ENCODE assay signal across 10 cellular contexts in genomic region chr5:150058480-150059126, GRCh38. TPM values are rescaled to one million over a fixed set of nuclear protein-coding genes. Genes with fewer than 3 reads are reported as not detected.
A peak's percentile ranks its signal among the peaks of the same experiment; 100 is the strongest.
DNase-seq lines count a peak whose midpoint lies in the region; ATAC-seq and TF ChIP-seq lines count a peak whose summit lies in the region.
"Had no signal": no experiment of that assay in that cellular context is flagged by ENCODE, and none has a peak within 500 bp of the region (broad histone marks: within the 10 kb centered on the region; RNA-seq: fewer than 3 reads in every experiment).

No MANE protein-coding gene starts in this region.

- CTCF ChIA-PET in A673 (lab: Charles Lee), result no interaction called here
- CTCF ChIA-PET in GM10248 (lab: Yijun Ruan, JAX), result interaction anchor here (1.5 to 4.1 kb wide), 2 partner anchors 10 to 16 kb away, joined by 7 to 16 read pairs; no protein-coding TSS in a partner anchor

- peaks cover 15% of the 10 kb centered on the region for H3K36me3 ChIP-seq in A673 (ENCODE audit: insufficient read depth, low read length, poor library complexity, severe bottlenecking)

- no peaks in the 10 kb centered on the region for H3K9me3 Mint-ChIP-seq in activated T-helper 17 cell treated with anti-CD3 and anti-CD28 coated beads, Interleukin-2, amount 50 U/mL, for 72 hours

- no peak overlapping the region for H3K27ac ChIP-seq in A673 (ENCODE audit: low read depth, low read length, poor library complexity, severe bottlenecking)

- DNase-seq in A673 (ENCODE audit: low spot score) (peak; percentile 30), HPDE6-E6E7 (ENCODE audit: extremely low spot score) (peak; percentile 54), kidney glomerular epithelial cell (lab: John Stamatoyannopoulos, UW) (peak; percentile 58), GM10248 (ENCODE audit: extremely low spot score) (no peak), omental fat pad (ENCODE audit: low spot score) (no peak), NCI-H187 treated with DMSO at 0.1 percent for 48 hours (lab: John Stamatoyannopoulos, UW) (no peak)
- DNase-seq: DMS 273 treated with DMSO at 0.1 percent for 48 hours had no signal

- TF ChIP-seq CTCF in A673 (conservative IDR thresholded peaks at IDR 0.05; ENCODE audit: low read depth, low read length) (no peak), GM10248 (IDR thresholded peaks at IDR 0.05; ENCODE audit: control extremely low read depth, extremely low read depth, low read depth, missing control alignments) (no peak), omental fat pad (IDR thresholded peaks at IDR 0.05) (no peak)

- H3K27ac Mint-ChIP-seq in activated T-helper 17 cell treated with anti-CD3 and anti-CD28 coated beads, Interleukin-2, amount 50 U/mL, for 72 hours, result peak overlapping the region; percentile 32

- no peak overlapping the region for H3K4me3 ChIP-seq in A673 (ENCODE audit: low read depth, low read length, poor library complexity, severe bottlenecking)

- no peak overlapping the region for H3K4me3 Mint-ChIP-seq in activated T-helper 17 cell treated with anti-CD3 and anti-CD28 coated beads, Interleukin-2, amount 50 U/mL, for 72 hours

- H3K27me3 ChIP-seq in A673 (replicated peaks; ENCODE audit: insufficient read depth, low read depth, low read length, poor library complexity), result no peaks in the 10 kb centered on the region

- H3K9me3 ChIP-seq in A673 (ENCODE audit: low read depth, low read length, poor library complexity, severe bottlenecking), result no peaks in the 10 kb centered on the region

- no TSS peak for BruUV-seq in A673 (replicated peaks; lab: Mats Ljungman, UMichigan)

- no peaks in the 10 kb centered on the region for H3K4me1 Mint-ChIP-seq in activated T-helper 17 cell treated with anti-CD3 and anti-CD28 coated beads, Interleukin-2, amount 50 U/mL, for 72 hours

- POLR2A ChIA-PET in A673 (lab: Charles Lee; ENCODE audit: low non-redundant PET), result no interaction called here
- POLR2A ChIA-PET in GM10248 (lab: Yijun Ruan, JAX), result no interaction called here

- intact Hi-C loops in A673 (cut with micrococcal nuclease; ENCODE audit: unreplicated experiment), result no loop called here

- peaks cover 9% of the 10 kb centered on the region for H3K36me3 Mint-ChIP-seq in activated T-helper 17 cell treated with anti-CD3 and anti-CD28 coated beads, Interleukin-2, amount 50 U/mL, for 72 hours (ENCODE audit: low read depth)

- H3K27me3 Mint-ChIP-seq in activated T-helper 17 cell treated with anti-CD3 and anti-CD28 coated beads, Interleukin-2, amount 50 U/mL, for 72 hours, result no peaks in the 10 kb centered on the region

- ATAC-seq in activated T-helper 17 cell treated with anti-CD3 and anti-CD28 coated beads, Interleukin-2, amount 50 U/mL, for 72 hours (replicated peaks), result peak; percentile 45
- no peak for ATAC-seq in omental fat pad (ENCODE audit: low FRiP score)
- no peak for ATAC-seq in HG02678 (IDR thresholded peaks at IDR 0.05; ENCODE audit: unreplicated experiment)

- no peaks in the 10 kb centered on the region for H3K4me1 ChIP-seq in A673 (ENCODE audit: insufficient read depth, low read length, poor library complexity, severe bottlenecking)

RNA-seq across cellular contexts. Expression of gene CSF1R, which starts 27.8 kb away (rescaled TPM):
- total RNA-seq in A673 (2021) (not detected in 2 replicates), omental fat pad (100 to 1,000 TPM in 1 of 4 donors, 10 to 100 TPM in 3; 55.6 to 140 (median 77.6) TPM)
- total RNA-seq in activated T-helper 17 cell treated with anti-CD3 and anti-CD28 coated beads, Interleukin-2, amount 50 U/mL, for 72 hours, result 1 to 10 TPM in 1 of 2 donors, under 1 TPM in 1; 0.87 to 2.8 TPM
- total RNA-seq: epithelial cell of proximal tubule had no signal

RNA-seq across cellular contexts. Expression of gene HMGXB3, which starts 58.1 kb away (rescaled TPM):
- 52.6 and 55.6 TPM in 2 replicates for total RNA-seq in A673 (2021)
- 10 to 100 TPM; 28.2 to 42.6 TPM for total RNA-seq in activated T-helper 17 cell treated with anti-CD3 and anti-CD28 coated beads, Interleukin-2, amount 50 U/mL, for 72 hours
- 10 to 100 TPM; 31.6 to 63.8 (median 37.9) TPM for total RNA-seq in omental fat pad

RNA-seq across cellular contexts. Expression of gene TIGD6, which starts 58.1 kb away (rescaled TPM):
- total RNA-seq in A673 (2021), result 7.3 and 7.5 TPM in 2 replicates
- total RNA-seq in activated T-helper 17 cell treated with anti-CD3 and anti-CD28 coated beads, Interleukin-2, amount 50 U/mL, for 72 hours, result 1 to 10 TPM; 2.4 to 3.3 TPM
- 1 to 10 TPM; 3.1 to 4.9 (median 3.8) TPM for total RNA-seq in omental fat pad

Comparison
In these comparisons a context has a peak if more than half of its experiments do, and no peak if none do; other contexts are left out.
1. DNase-seq: peak in A673 (single experiment), HPDE6-E6E7 (single experiment) and kidney glomerular epithelial cell (single experiment); none in GM10248 (single experiment), omental fat pad (single experiment) and NCI-H187 treated with DMSO at 0.1 percent for 48 hours (single experiment).
2. RNA of gene CSF1R, which starts 27.8 kb away (total RNA-seq): 55.6 to 140 TPM in omental fat pad; 0.87 to 2.8 TPM in activated T-helper 17 cell treated with anti-CD3 and anti-CD28 coated beads, Interleukin-2, amount 50 U/mL, for 72 hours and not detected in A673; every median in the first group is over 10 times any median in the second.